In genomic region chr4:61666248-61666647, GRCh38 we compare ENCODE assay signal across 19 cellular contexts.
DNase-seq lines count a peak whose midpoint lies in the region; ATAC-seq and TF ChIP-seq lines count a peak whose summit lies in the region.
"Had no signal": no experiment of that assay in that cellular context is flagged by ENCODE, and none has a peak within 500 bp of the region (broad histone marks: within the 10 kb centered on the region; RNA-seq: fewer than 3 reads in every experiment).

No MANE protein-coding gene starts in this region.

- peak overlapping the region; percentile 56 for H3K27ac ChIP-seq in neural cell (ENCODE audit: low read length)
- no peak overlapping the region for H3K27ac ChIP-seq in gastroesophageal sphincter
- H3K27ac ChIP-seq: 22Rv1, HL-60, RWPE1 had no signal

- H2AFZ ChIP-seq in neural cell (ENCODE audit: low read depth, low read length): no peak overlapping the region
- H2AFZ ChIP-seq: GM23338 had no signal

- H3K4me3 ChIP-seq in neural cell (ENCODE audit: low read length): peak overlapping the region; percentile 16
- H3K4me3 ChIP-seq in gastroesophageal sphincter: no peak overlapping the region
- H3K4me3 ChIP-seq: GM23338 had no signal

- peak overlapping the region; percentile 13 for H3K4me2 ChIP-seq in neural cell (ENCODE audit: low read length)
- H3K4me2 ChIP-seq: GM23338 had no signal

- H3K9me3 ChIP-seq in neural cell (ENCODE audit: low read length) (no peaks in the 10 kb centered on the region), gastroesophageal sphincter (peaks cover 0 to 7% (median 0%) of the 10 kb centered on the region in 3 donors)

- no peaks in the 10 kb centered on the region for H3K4me1 ChIP-seq in gastroesophageal sphincter

- H3K27me3 ChIP-seq in neural cell (ENCODE audit: insufficient read depth, low read depth, low read length) (no peaks in the 10 kb centered on the region), gastroesophageal sphincter (no peaks in the 10 kb centered on the region)

- no peaks in the 10 kb centered on the region for H3K27me3 Mint-ChIP-seq in chondrocyte (ENCODE audit: low read depth)
- H3K27me3 Mint-ChIP-seq in activated CD4-positive, alpha-beta T cell treated with anti-CD3 and anti-CD28 coated beads, Interleukin-2, amount 10 ng/mL, durations not matched to agents 7 days and 5 days: no peaks in the 10 kb centered on the region
- H3K27me3 Mint-ChIP-seq: IgD-negative memory B cell had no signal

- H3K27ac Mint-ChIP-seq in chondrocyte (ENCODE audit: unreplicated experiment): peak overlapping the region; percentile 33
- H3K27ac Mint-ChIP-seq in activated CD4-positive, alpha-beta T cell treated with anti-CD3 and anti-CD28 coated beads, Interleukin-2, amount 10 ng/mL, durations not matched to agents 7 days and 5 days: no peak overlapping the region
- H3K27ac Mint-ChIP-seq: CD8-positive, alpha-beta T cell; GM23338; IgD-negative memory B cell had no signal

- H3K4me3 Mint-ChIP-seq in chondrocyte (ENCODE audit: unreplicated experiment): no peak overlapping the region
- no peak overlapping the region for H3K4me3 Mint-ChIP-seq in activated CD4-positive, alpha-beta T cell treated with anti-CD3 and anti-CD28 coated beads, Interleukin-2, amount 10 ng/mL, durations not matched to agents 7 days and 5 days
- H3K4me3 Mint-ChIP-seq: CD8-positive, alpha-beta T cell; GM23338; IgD-negative memory B cell had no signal

- POLR2A ChIA-PET in activated CD4-positive, alpha-beta T cell treated with anti-CD3 and anti-CD28 coated beads, Interleukin-2, amount 10 ng/mL, durations not matched to agents 7 days and 5 days (lab: Charles Lee): no interaction called here

- no peak for TF ChIP-seq RAD21 in neural cell (conservative IDR thresholded peaks at IDR 0.05)

- no peaks in the 10 kb centered on the region for H4K20me1 ChIP-seq in neural cell (ENCODE audit: insufficient read depth)

- DNase-seq in G401 (ENCODE audit: low spot score) (peak; percentile 34), chondrocyte (ENCODE audit: low spot score) (no peak), glomerular visceral epithelial cell (ENCODE audit: extremely low spot score) (peak; percentile 50), NCI-H2081 treated with DMSO at 0.1 percent for 48 hours (lab: John Stamatoyannopoulos, UW) (no peak), CD1c-positive myeloid dendritic cell (ENCODE audit: extremely low spot score) (no peak)
- no peak for DNase-seq in activated CD4-positive, alpha-beta T cell treated with anti-CD3 and anti-CD28 coated beads, Interleukin-2, amount 10 ng/mL, durations not matched to agents 7 days and 5 days
- DNase-seq: CD8-positive, alpha-beta T cell; NCI-H1436; NCI-H2029; NCI-H774; PC-3 had no signal

- H3K9me3 Mint-ChIP-seq in chondrocyte (ENCODE audit: low read depth): peaks cover 2% of the 10 kb centered on the region
- peaks cover 4% of the 10 kb centered on the region for H3K9me3 Mint-ChIP-seq in activated CD4-positive, alpha-beta T cell treated with anti-CD3 and anti-CD28 coated beads, Interleukin-2, amount 10 ng/mL, durations not matched to agents 7 days and 5 days

- H3K9ac ChIP-seq in neural cell (ENCODE audit: low read length): no peak overlapping the region

- H3K36me3 Mint-ChIP-seq in chondrocyte (ENCODE audit: low read depth): no peaks in the 10 kb centered on the region
- H3K36me3 Mint-ChIP-seq in activated CD4-positive, alpha-beta T cell treated with anti-CD3 and anti-CD28 coated beads, Interleukin-2, amount 10 ng/mL, durations not matched to agents 7 days and 5 days (ENCODE audit: low read depth): no peaks in the 10 kb centered on the region
- H3K36me3 Mint-ChIP-seq: CD8-positive, alpha-beta T cell; IgD-negative memory B cell had no signal

- no peak for TF ChIP-seq POLR2A in gastroesophageal sphincter (IDR thresholded peaks at IDR 0.05)

- CTCF ChIA-PET in activated CD4-positive, alpha-beta T cell treated with anti-CD3 and anti-CD28 coated beads, Interleukin-2, amount 10 ng/mL, durations not matched to agents 7 days and 5 days (lab: Charles Lee): no interaction called here

- H3K79me2 ChIP-seq in neural cell (replicated peaks; ENCODE audit: insufficient read depth, low read length): no peaks in the 10 kb centered on the region

- H3K36me3 ChIP-seq in neural cell (ENCODE audit: insufficient read depth, low read length) (no peaks in the 10 kb centered on the region), gastroesophageal sphincter (no peaks in the 10 kb centered on the region)

- in situ Hi-C loops in G401 (cut with HindIII; ENCODE audit: low sequenced_read_pairs): no loop called here

- no peaks in the 10 kb centered on the region for H3F3A ChIP-seq in neural cell (ENCODE audit: insufficient read depth, low read length, poor library complexity, severe bottlenecking)

- ATAC-seq in gastroesophageal sphincter: no peak
- ATAC-seq: CD8-positive, alpha-beta T cell; GM23338; HCT116; PC-3 had no signal

- 71 to 91% methylated on average over 1 of the region's 1 CpG for WGBS in gastroesophageal sphincter (ENCODE audit: low coverage in 1 of 2), 2 donors

- H3K9me2 ChIP-seq in neural cell (ENCODE audit: insufficient read depth, low read length): no peaks in the 10 kb centered on the region

- H3K4me1 Mint-ChIP-seq in chondrocyte (ENCODE audit: low read depth): peaks cover 6% of the 10 kb centered on the region
- no peaks in the 10 kb centered on the region for H3K4me1 Mint-ChIP-seq in activated CD4-positive, alpha-beta T cell treated with anti-CD3 and anti-CD28 coated beads, Interleukin-2, amount 10 ng/mL, durations not matched to agents 7 days and 5 days
- H3K4me1 Mint-ChIP-seq: GM23338, IgD-negative memory B cell had no signal

- TF ChIP-seq EP300 in neural cell (conservative IDR thresholded peaks at IDR 0.05; ENCODE audit: poor library complexity, severe bottlenecking): peak; percentile 52
- TF ChIP-seq EP300 in gastroesophageal sphincter (IDR thresholded peaks at IDR 0.05): no peak

- TF ChIP-seq CTCF in chondrocyte (IDR thresholded peaks at IDR 0.05) (no peak), neural cell (IDR thresholded peaks at IDR 0.05; ENCODE audit: poor library complexity, severe bottlenecking) (no peak), gastroesophageal sphincter (IDR thresholded peaks at IDR 0.05) (no peak)

TF ChIP-seq in neural cell, 6 proteins besides CTCF, POLR2A, EP300 and RAD21:
- TF ChIP-seq POLR2AphosphoS5 (IDR thresholded peaks at IDR 0.05) (peak; percentile 15), EZH2 (IDR thresholded peaks at IDR 0.05; ENCODE audit: borderline replicate concordance, insufficient read depth, low read length, poor library complexity, severe bottlenecking) (no peak)

Comparison
In these comparisons a context has a peak if more than half of its experiments do, and no peak if none do; other contexts are left out.
1. DNase-seq: peak in G401 (single experiment) and glomerular visceral epithelial cell (single experiment); none in chondrocyte (single experiment), NCI-H2081 treated with DMSO at 0.1 percent for 48 hours (single experiment), CD1c-positive myeloid dendritic cell (single experiment) and activated CD4-positive, alpha-beta T cell treated with anti-CD3 and anti-CD28 coated beads, Interleukin-2, amount 10 ng/mL, durations not matched to agents 7 days and 5 days (single experiment).